Comparison of ENCODE assay signal across 29 cellular contexts in the genomic region with DNA sequence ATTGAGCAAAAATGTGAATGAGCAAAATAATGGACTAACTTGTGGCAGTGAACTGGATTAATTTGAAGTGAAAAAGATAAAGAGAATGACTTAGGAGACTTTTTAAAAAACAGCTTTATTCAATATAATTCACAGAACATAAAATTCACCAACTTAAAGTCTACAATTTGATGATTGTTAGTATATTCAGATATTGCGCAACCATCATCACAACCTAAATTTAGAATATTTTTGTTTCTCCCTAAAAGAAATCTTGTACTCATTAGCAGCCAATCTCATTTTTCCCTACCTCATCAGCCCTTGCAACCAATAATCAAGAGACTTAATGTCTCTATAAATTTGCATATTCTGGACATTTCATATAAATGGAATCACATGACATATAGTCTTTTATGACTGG.
"Had no signal": no experiment of that assay in that cellular context is flagged by ENCODE, and none has a peak within 500 bp of the region (broad histone marks: within the 10 kb centered on the region; RNA-seq: fewer than 3 reads in every experiment).

No MANE protein-coding gene starts in this region.

- H3K4me3 ChIP-seq: coronary artery, dorsolateral prefrontal cortex, gastrocnemius medialis, heart right ventricle had no signal

- H3K27me3 ChIP-seq: brain microvascular endothelial cell, gastrocnemius medialis, heart right ventricle had no signal

- FAIRE-seq: astrocyte, bronchial epithelial cell had no signal

- H3K4me1 ChIP-seq: gastrocnemius medialis, heart right ventricle had no signal

- H3K27ac ChIP-seq: brain microvascular endothelial cell, coronary artery, dorsolateral prefrontal cortex, gastrocnemius medialis, heart right ventricle, WERI-Rb-1 had no signal

- ATAC-seq: activated CD4-positive, CD25-positive, alpha-beta regulatory T cell treated with anti-CD3 and anti-CD28 coated beads, Interleukin-2, amount 50 U/mL, for 24 hours; activated CD8-positive, alpha-beta T cell treated with anti-CD3 and anti-CD28 coated beads for 36 hours; activated T-cell treated with anti-CD3 and anti-CD28 coated beads, Interleukin-2, amount 50 U/mL, for 4 hours; activated T-helper 17 cell treated with anti-CD3 and anti-CD28 coated beads, Interleukin-2, amount 50 U/mL, for 72 hours; esophagus mucosa; gastrocnemius medialis; heart right ventricle; T-helper 17 cell had no signal

- DNase-seq: activated B cell treated with CpG ODN at 0.5 μM for 24 hours; activated CD4-positive, alpha-beta T cell treated with anti-CD3 and anti-CD28 coated beads for 48 hours; activated CD4-positive, alpha-beta T cell treated with anti-CD3 and anti-CD28 coated beads, Interleukin-2, amount 50 U/mL, for 1 hour; activated CD4-positive, alpha-beta T cell treated with anti-CD3 and anti-CD28 coated beads, Interleukin-2, amount 50 U/mL, for 48 hours; activated CD8-positive, alpha-beta memory T cell treated with anti-CD3 and anti-CD28 coated beads for 24 hours; activated CD8-positive, alpha-beta T cell treated with anti-CD3 and anti-CD28 coated beads for 36 hours; activated effector memory CD4-positive, alpha-beta T cell treated with Interleukin-2 at 50 U/mL for 16 hours; activated gamma-delta T cell treated with Interleukin-2 at 50 U/mL for 16 hours; activated naive CD4-positive, alpha-beta T cell treated with anti-CD3 and anti-CD28 coated beads, Interleukin-2, amount 50 U/mL, for 16 hours; activated naive CD4-positive, alpha-beta T cell treated with Interleukin-2 at 50 U/mL for 16 hours; activated T-cell treated with anti-CD3 and anti-CD28 coated beads, Interleukin-2, amount 50 U/mL, for 4 hours; amniotic stem cell; anterior cingulate cortex; brain microvascular endothelial cell; dorsolateral prefrontal cortex; effector memory CD4-positive, alpha-beta T cell; endodermal cell; foreskin fibroblast; gastrocnemius medialis; heart right ventricle; T-helper 17 cell; T1000; WERI-Rb-1 had no signal

- H3K9me3 ChIP-seq: gastrocnemius medialis had no signal

- H3K36me3 ChIP-seq: brain microvascular endothelial cell, gastrocnemius medialis, heart right ventricle, WERI-Rb-1 had no signal
